15 cellular contexts compared by ENCODE assay signal in the genomic region with DNA sequence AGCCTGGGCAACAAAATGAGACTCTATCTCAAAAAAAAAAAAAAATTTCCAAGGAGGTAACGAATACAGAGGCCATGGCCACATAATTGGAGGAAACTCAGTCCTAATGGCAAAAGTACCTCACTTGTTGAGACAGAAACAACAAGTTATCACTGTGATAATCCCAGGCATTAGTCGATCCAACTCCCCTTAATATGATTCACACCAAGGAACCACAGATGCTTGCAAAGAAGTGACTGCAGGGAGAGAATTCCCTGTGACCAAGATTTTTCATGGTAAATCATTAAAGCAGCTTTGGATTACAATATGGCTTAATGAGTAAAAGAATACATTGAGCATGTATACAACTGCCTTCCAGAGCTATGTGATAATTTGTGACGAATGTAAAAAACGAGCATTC.
"Had no signal": no experiment of that assay in that cellular context is flagged by ENCODE, and none has a peak within 500 bp of the region (broad histone marks: within the 10 kb centered on the region; RNA-seq: fewer than 3 reads in every experiment).

No MANE protein-coding gene starts in this region.

- H3K27ac ChIP-seq: foreskin keratinocyte, heart left ventricle, left ventricle myocardium inferior, lower lobe of right lung, ovary had no signal

- DNase-seq: cerebellar nuclear complex; erythroblast; foreskin keratinocyte; heart left ventricle; hippocampal formation; left ventricle myocardium inferior; lower lobe of right lung; mesendoderm; naive thymus-derived CD4-positive, alpha-beta T cell; ovary; right cardiac atrium; stimulated activated CD4-positive, alpha-beta T cell treated with anti-CD3 and anti-CD28 coated beads, Interleukin-2, amount 100 ng/mL, for 48 hours; stimulated activated naive CD4-positive, alpha-beta T cell treated with Interleukin-2 at 50 U/mL for 16 hours; trophoblast cell had no signal

- FAIRE-seq: colon had no signal
